ENCODE assay signal across 14 cellular contexts in the genomic region with DNA sequence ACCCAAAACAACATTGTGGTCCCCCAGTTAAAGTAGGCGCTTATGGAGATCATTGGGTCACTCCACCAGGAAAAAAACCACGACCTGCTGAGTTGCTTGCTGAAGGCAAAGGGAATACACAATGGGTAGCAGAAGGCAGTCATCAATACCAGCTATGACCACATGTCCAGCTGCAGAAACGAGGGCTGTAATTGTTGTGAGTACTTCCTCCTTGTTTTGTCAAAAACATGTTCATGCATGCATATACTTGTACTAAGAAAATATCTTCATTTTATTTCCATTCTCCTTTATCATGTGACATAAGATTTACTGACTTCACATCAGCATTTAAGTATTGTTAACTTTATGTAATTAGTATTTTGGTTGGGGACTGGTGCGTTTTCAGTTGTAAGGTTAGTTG.
"Had no signal": no experiment of that assay in that cellular context is flagged by ENCODE, and none has a peak within 500 bp of the region (broad histone marks: within the 10 kb centered on the region; RNA-seq: fewer than 3 reads in every experiment).

No MANE protein-coding gene starts in this region.

- DNase-seq: activated CD4-positive, alpha-beta T cell treated with anti-CD3 and anti-CD28 coated beads, Interleukin-2, amount 50 U/mL, for 48 hours; activated CD4-positive, CD25-positive, alpha-beta regulatory T cell treated with anti-CD3 and anti-CD28 coated beads, Interleukin-2, amount 50 U/mL, for 72 hours; activated naive CD8-positive, alpha-beta T cell treated with anti-CD3 and anti-CD28 coated beads for 36 hours; anterior cingulate cortex; brain microvascular endothelial cell; dermis blood vessel endothelial cell; left colon; lower lobe of right lung; midbrain; pancreas; SK-N-SH; stimulated activated CD4-positive, alpha-beta T cell treated with anti-CD3 and anti-CD28 coated beads, Interleukin-2, amount 100 ng/mL, for 24 hours; T-cell had no signal

- H3K9me3 Mint-ChIP-seq: activated naive CD8-positive, alpha-beta T cell treated with anti-CD3 and anti-CD28 coated beads for 36 hours; T-cell had no signal

- H3K9me3 ChIP-seq: gastroesophageal sphincter, lower lobe of right lung, pancreas, SK-N-SH had no signal

- H3K27me3 Mint-ChIP-seq: activated naive CD8-positive, alpha-beta T cell treated with anti-CD3 and anti-CD28 coated beads for 36 hours; T-cell had no signal

- ATAC-seq: gastroesophageal sphincter, lower lobe of right lung, pancreas, T-cell had no signal

- FAIRE-seq: pancreas had no signal

- H3K4me3 Mint-ChIP-seq: activated naive CD8-positive, alpha-beta T cell treated with anti-CD3 and anti-CD28 coated beads for 36 hours; T-cell had no signal
